ENCODE assay signal across 8 cellular contexts in genomic region chr5:870973-871372, GRCh38.
"Had no signal": no experiment of that assay in that cellular context is flagged by ENCODE, and none has a peak within 500 bp of the region (broad histone marks: within the 10 kb centered on the region; RNA-seq: fewer than 3 reads in every experiment).

No MANE protein-coding gene starts in this region.

- H3K9ac ChIP-seq: GM23248 had no signal

- ATAC-seq: HCT116 had no signal

- H3K27ac ChIP-seq: GM23248 had no signal

- H3K9me3 Mint-ChIP-seq: HFFc6 had no signal

- DNase-seq: GM23248, GOT3, H7, HFFc6, IMR-90 had no signal

- H3K9me3 ChIP-seq: HAP-1 had no signal

- FAIRE-seq: HTR-8/SVneo had no signal

- H3K27ac Mint-ChIP-seq: HFFc6 had no signal

- H3K4me1 ChIP-seq: HAP-1 had no signal

- H3K4me3 Mint-ChIP-seq: HFFc6 had no signal

- H3K4me3 ChIP-seq: GM23248, HAP-1 had no signal
